ENCODE assay signal across 32 cellular contexts in genomic region chr21:44614161-44614631, GRCh38. TPM values are rescaled to one million over a fixed set of nuclear protein-coding genes. Genes with fewer than 3 reads are reported as not detected.
"Had no signal": no experiment of that assay in that cellular context is flagged by ENCODE, and none has a peak within 500 bp of the region (broad histone marks: within the 10 kb centered on the region; RNA-seq: fewer than 3 reads in every experiment).

No MANE protein-coding gene starts in this region.

- H3K4me3 Mint-ChIP-seq: activated naive CD8-positive, alpha-beta T cell; stimulated activated naive CD8-positive, alpha-beta T cell treated with anti-CD3 and anti-CD28 coated beads, Interleukin-15, Interleukin-2, amounts not matched to agents 100 ng/mL and 50 ng/mL, for 24 hours had no signal

- H3K27ac ChIP-seq: colonic mucosa, dorsolateral prefrontal cortex, left lung, parathyroid adenoma, thoracic aorta had no signal

- H3K9me3 ChIP-seq: colonic mucosa had no signal

- H3K4me3 ChIP-seq: colonic mucosa, dorsolateral prefrontal cortex, left lung, thoracic aorta had no signal

- ATAC-seq: left lung, right cardiac atrium had no signal

- H3K27me3 Mint-ChIP-seq: activated naive CD8-positive, alpha-beta T cell; stimulated activated naive CD8-positive, alpha-beta T cell treated with anti-CD3 and anti-CD28 coated beads, Interleukin-15, Interleukin-2, amounts not matched to agents 100 ng/mL and 50 ng/mL, for 24 hours had no signal

- DNase-seq: activated CD4-positive, alpha-beta T cell treated with anti-CD3 and anti-CD28 coated beads for 48 hours; activated CD4-positive, alpha-beta T cell treated with anti-CD3 and anti-CD28 coated beads, Interleukin-2, amount 50 U/mL, for 48 hours; activated CD8-positive, alpha-beta memory T cell treated with anti-CD3 and anti-CD28 coated beads for 24 hours; activated effector memory CD4-positive, alpha-beta T cell treated with Interleukin-2 at 50 U/mL for 16 hours; activated naive CD4-positive, alpha-beta T cell treated with Interleukin-2 at 50 U/mL for 16 hours; anterior cingulate cortex; colonic mucosa; dorsolateral prefrontal cortex; effector memory CD4-positive, alpha-beta T cell; erythroblast; head of caudate nucleus; hypothalamus; mammary epithelial cell; nucleus accumbens; stimulated activated CD4-positive, alpha-beta T cell treated with anti-CD3 and anti-CD28 coated beads, Interleukin-2, amount 100 ng/mL, for 48 hours; trophoblast cell had no signal

- H3K4me1 ChIP-seq: colonic mucosa, left lung, parathyroid adenoma had no signal

- H3K36me3 ChIP-seq: colonic mucosa, left lung, thoracic aorta had no signal

- H3K27ac Mint-ChIP-seq: activated naive CD8-positive, alpha-beta T cell; stimulated activated naive CD8-positive, alpha-beta T cell treated with anti-CD3 and anti-CD28 coated beads, Interleukin-15, Interleukin-2, amounts not matched to agents 100 ng/mL and 50 ng/mL, for 24 hours had no signal

- H3K9ac ChIP-seq: parathyroid adenoma had no signal

- H3K27me3 ChIP-seq: colonic mucosa had no signal

RNA-seq across cellular contexts. Expression of gene KRTAP10-8, which starts 2.3 kb away (rescaled TPM):
- total RNA-seq: bronchial epithelial cell; colonic mucosa; dorsolateral prefrontal cortex; fibroblast of lung; fibroblast of villous mesenchyme; left lung; mammary epithelial cell; mucosa of gallbladder; pulmonary artery endothelial cell; right cardiac atrium; skeletal muscle tissue; subcutaneous adipose tissue; T-helper 1 cell treated with Interleukin-12 subunit alpha and Interleukin-12 subunit beta and Interleukin-4 antibody, amounts not matched to agents 30 ng/mL and 1 ng/mL, for 36 hours; thoracic aorta had no signal
- polyA plus RNA-seq: adipose tissue, fibroblast of lung, mammary epithelial cell, neural cell, right cardiac atrium had no signal

RNA-seq across cellular contexts. Expression of gene KRTAP10-9, which starts 12.7 kb away (rescaled TPM):
- total RNA-seq: bronchial epithelial cell; colonic mucosa; dorsolateral prefrontal cortex; fibroblast of lung; fibroblast of villous mesenchyme; left lung; mammary epithelial cell; mucosa of gallbladder; pulmonary artery endothelial cell; right cardiac atrium; skeletal muscle tissue; subcutaneous adipose tissue; T-helper 1 cell treated with Interleukin-12 subunit alpha and Interleukin-12 subunit beta and Interleukin-4 antibody, amounts not matched to agents 30 ng/mL and 1 ng/mL, for 36 hours; thoracic aorta had no signal
- polyA plus RNA-seq: adipose tissue, fibroblast of lung, mammary epithelial cell, neural cell, right cardiac atrium had no signal

RNA-seq across cellular contexts. Expression of gene KRTAP10-7, which starts 13.8 kb away (rescaled TPM):
- total RNA-seq: bronchial epithelial cell; colonic mucosa; dorsolateral prefrontal cortex; fibroblast of lung; fibroblast of villous mesenchyme; left lung; mammary epithelial cell; mucosa of gallbladder; pulmonary artery endothelial cell; right cardiac atrium; skeletal muscle tissue; subcutaneous adipose tissue; T-helper 1 cell treated with Interleukin-12 subunit alpha and Interleukin-12 subunit beta and Interleukin-4 antibody, amounts not matched to agents 30 ng/mL and 1 ng/mL, for 36 hours; thoracic aorta had no signal
- polyA plus RNA-seq: adipose tissue, fibroblast of lung, mammary epithelial cell, neural cell, right cardiac atrium had no signal

RNA-seq across cellular contexts. Expression of gene KRTAP10-6, which starts 21.9 kb away (rescaled TPM):
- total RNA-seq: bronchial epithelial cell; colonic mucosa; dorsolateral prefrontal cortex; fibroblast of lung; fibroblast of villous mesenchyme; left lung; mammary epithelial cell; mucosa of gallbladder; pulmonary artery endothelial cell; right cardiac atrium; skeletal muscle tissue; subcutaneous adipose tissue; T-helper 1 cell treated with Interleukin-12 subunit alpha and Interleukin-12 subunit beta and Interleukin-4 antibody, amounts not matched to agents 30 ng/mL and 1 ng/mL, for 36 hours; thoracic aorta had no signal
- polyA plus RNA-seq: adipose tissue, fibroblast of lung, mammary epithelial cell, neural cell, right cardiac atrium had no signal

RNA-seq across cellular contexts. Expression of gene KRTAP10-10, which starts 23.0 kb away (rescaled TPM):
- total RNA-seq: bronchial epithelial cell; colonic mucosa; dorsolateral prefrontal cortex; fibroblast of lung; fibroblast of villous mesenchyme; left lung; mammary epithelial cell; mucosa of gallbladder; pulmonary artery endothelial cell; right cardiac atrium; skeletal muscle tissue; subcutaneous adipose tissue; T-helper 1 cell treated with Interleukin-12 subunit alpha and Interleukin-12 subunit beta and Interleukin-4 antibody, amounts not matched to agents 30 ng/mL and 1 ng/mL, for 36 hours; thoracic aorta had no signal
- polyA plus RNA-seq: adipose tissue, fibroblast of lung, mammary epithelial cell, neural cell, right cardiac atrium had no signal
